In the genomic region with DNA sequence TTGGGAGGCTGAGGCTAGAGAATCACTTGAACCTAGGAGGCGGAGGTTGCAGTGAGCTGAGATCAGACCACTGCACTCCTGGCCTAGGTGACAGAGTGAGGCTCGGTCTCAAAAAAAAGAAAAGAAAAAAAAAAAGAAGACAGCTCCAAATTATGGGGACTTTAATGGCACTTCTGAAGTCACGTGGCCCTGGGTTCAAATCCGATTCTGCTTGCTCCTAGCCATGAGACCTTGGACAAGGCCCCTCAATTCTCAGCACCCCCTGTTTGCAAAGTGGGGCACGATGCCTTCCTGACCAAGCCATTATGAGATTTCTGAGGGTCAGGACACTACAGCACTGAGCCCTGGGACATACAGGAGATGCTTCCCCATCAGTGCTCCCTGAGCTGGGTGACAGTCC, we compare ENCODE assay signal across 13 cellular contexts. TPM values are rescaled to one million over a fixed set of nuclear protein-coding genes. Genes with fewer than 3 reads are reported as not detected.
A peak's percentile ranks its signal among the peaks of the same experiment; 100 is the strongest.
DNase-seq lines count a peak whose midpoint lies in the region; FAIRE-seq and TF ChIP-seq lines count a peak whose summit lies in the region.
"Had no signal": no experiment of that assay in that cellular context is flagged by ENCODE, and none has a peak within 500 bp of the region (broad histone marks: within the 10 kb centered on the region; RNA-seq: fewer than 3 reads in every experiment).

No MANE protein-coding gene starts in this region.

- H3K27me3 ChIP-seq in BLaER1 treated with 17β-estradiol and CSF1 and Interleukin-3, amounts not matched to agents 10 nM and 100 nM = no peaks in the 10 kb centered on the region
- H3K27me3 ChIP-seq in neural progenitor cell (no peaks in the 10 kb centered on the region), GM23248 (replicated peaks; ENCODE audit: insufficient read depth) (no peaks in the 10 kb centered on the region), colonic mucosa (no peaks in the 10 kb centered on the region)
- H3K27me3 ChIP-seq: SJSA1 had no signal

- H3K4me3 ChIP-seq in BLaER1 treated with 17β-estradiol and CSF1 and Interleukin-3, amounts not matched to agents 10 nM and 100 nM = peak overlapping the region in 2 of 10 experiments; percentile 81 to 94; a peak in 2 of 20 replicates
- H3K4me3 ChIP-seq in neural progenitor cell (no peak overlapping the region), GM23248 (no peak overlapping the region), colonic mucosa (no peak overlapping the region)
- H3K4me3 ChIP-seq: mucosa of descending colon, SJSA1 had no signal

- peaks cover 13% of the 10 kb centered on the region for H3K36me3 Mint-ChIP-seq in HFFc6 (ENCODE audit: low read depth)
- peaks cover 40% of the 10 kb centered on the region for H3K36me3 Mint-ChIP-seq in dendritic cell treated with granulocyte-macrophage colony-stimulating factor and Interleukin-4, amounts not matched to agents 40 ng/mL and 50 ng/mL, for 4 days (ENCODE audit: low read depth)
- no peaks in the 10 kb centered on the region for H3K36me3 Mint-ChIP-seq in neural progenitor cell

- H3K27ac ChIP-seq in BLaER1 treated with 17β-estradiol and CSF1 and Interleukin-3, amounts not matched to agents 10 nM and 100 nM = peak overlapping the region in 10 of 11 experiments; percentile 64 to 95 (median 74); a peak in 18 of 22 replicates
- H3K27ac ChIP-seq in neural progenitor cell (no peak overlapping the region), GM23248 (no peak overlapping the region), colonic mucosa (no peak overlapping the region)
- H3K27ac ChIP-seq: C4-2B had no signal

- no peak overlapping the region for H2AFZ ChIP-seq in neural progenitor cell (replicated peaks)
- no peak overlapping the region for H2AFZ ChIP-seq in GM23248

- H3K79me2 ChIP-seq in neural progenitor cell (ENCODE audit: low read depth) (no peaks in the 10 kb centered on the region), GM23248 (ENCODE audit: insufficient read depth) (peaks cover 39% of the 10 kb centered on the region)

- DNase-seq in HFFc6 = no peak
- DNase-seq in neural progenitor cell (ENCODE audit: low spot score) = no peak
- no peak for DNase-seq in GM23248
- no peak for DNase-seq in stimulated activated naive CD4-positive, alpha-beta T cell treated with Interleukin-2 at 50 U/mL for 16 hours (lab: John Stamatoyannopoulos, UW)
- no peak for DNase-seq in GM19239 (ENCODE audit: insufficient read length, low spot score)
- no peak for DNase-seq in colonic mucosa
- DNase-seq: mucosa of descending colon, MV-4-11 had no signal

- no peaks in the 10 kb centered on the region for H3K9me2 ChIP-seq in GM23248 (ENCODE audit: insufficient read depth)

- H3K4me2 ChIP-seq in BLaER1 treated with 17β-estradiol and CSF1 and Interleukin-3, amounts not matched to agents 10 nM and 100 nM = peak overlapping the region; percentile 81 to 100 (median 94)
- H3K4me2 ChIP-seq in neural progenitor cell (no peak overlapping the region), GM23248 (ENCODE audit: unreplicated experiment) (no peak overlapping the region)

- H3K9ac ChIP-seq in BLaER1 treated with 17β-estradiol and CSF1 and Interleukin-3, amounts not matched to agents 10 nM and 100 nM = peak overlapping the region in 9 of 11 experiments; percentile 55 to 86 (median 83); a peak in 13 of 22 replicates
- H3K9ac ChIP-seq in neural progenitor cell (no peak overlapping the region), GM23248 (no peak overlapping the region), colonic mucosa (ENCODE audit: low read depth in 2 of 2, low read length in 2 of 2) (peak overlapping the region in 1 of 2 donors; percentile 32)

- H3K4me1 Mint-ChIP-seq in HFFc6 (ENCODE audit: low read depth) = peaks cover 16% of the 10 kb centered on the region
- H3K4me1 Mint-ChIP-seq in dendritic cell treated with granulocyte-macrophage colony-stimulating factor and Interleukin-4, amounts not matched to agents 40 ng/mL and 50 ng/mL, for 4 days (ENCODE audit: low read depth) = peaks cover 71% of the 10 kb centered on the region
- peaks cover 9% of the 10 kb centered on the region for H3K4me1 Mint-ChIP-seq in neural progenitor cell

- no peak overlapping the region for H3K4me3 Mint-ChIP-seq in HFFc6
- H3K4me3 Mint-ChIP-seq in dendritic cell treated with granulocyte-macrophage colony-stimulating factor and Interleukin-4, amounts not matched to agents 40 ng/mL and 50 ng/mL, for 4 days = no peak overlapping the region
- H3K4me3 Mint-ChIP-seq in neural progenitor cell = no peak overlapping the region

- peaks cover 4 to 11% (median 8%) of the 10 kb centered on the region in 11 experiments for H3K9me3 ChIP-seq in BLaER1 treated with 17β-estradiol and CSF1 and Interleukin-3, amounts not matched to agents 10 nM and 100 nM (replicated peaks in 1 of 11)
- H3K9me3 ChIP-seq in neural progenitor cell (ENCODE audit: low read depth) (no peaks in the 10 kb centered on the region), GM23248 (ENCODE audit: low read depth) (no peaks in the 10 kb centered on the region), colonic mucosa (no peaks in the 10 kb centered on the region)
- H3K9me3 ChIP-seq: mucosa of descending colon, SJSA1 had no signal

- no peak for FAIRE-seq in GM19239 (lab: Jason Lieb, UNC)
- FAIRE-seq: GM12891 had no signal

- TF ChIP-seq CTCF in HFFc6 (IDR thresholded peaks at IDR 0.05) (no peak), neural progenitor cell (IDR thresholded peaks at IDR 0.05) (no peak), colonic mucosa (IDR thresholded peaks at IDR 0.05) (no peak)

- peaks cover 81 to 92% (median 84%) of the 10 kb centered on the region in 10 experiments for H3K4me1 ChIP-seq in BLaER1 treated with 17β-estradiol and CSF1 and Interleukin-3, amounts not matched to agents 10 nM and 100 nM
- no peaks in the 10 kb centered on the region for H3K4me1 ChIP-seq in neural progenitor cell
- H3K4me1 ChIP-seq in GM23248 (ENCODE audit: insufficient read depth) = peaks cover 19% of the 10 kb centered on the region
- peaks cover 8% of the 10 kb centered on the region for H3K4me1 ChIP-seq in colonic mucosa

- H3F3A ChIP-seq in neural progenitor cell (ENCODE audit: low read depth) (no peaks in the 10 kb centered on the region), GM23248 (ENCODE audit: insufficient read depth) (no peaks in the 10 kb centered on the region; the same call in 1 of the 2 replicates)

- in situ Hi-C loops in GM23248 (cut with MboI) = no loop called here

- peaks cover 0 to 22% (median 5%) of the 10 kb centered on the region in 11 experiments; a peak in 10 of 22 replicates for H4K20me1 ChIP-seq in BLaER1 treated with 17β-estradiol and CSF1 and Interleukin-3, amounts not matched to agents 10 nM and 100 nM
- H4K20me1 ChIP-seq in neural progenitor cell (ENCODE audit: low read depth) (no peaks in the 10 kb centered on the region), GM23248 (ENCODE audit: insufficient read depth) (no peaks in the 10 kb centered on the region)

- H3K27me3 Mint-ChIP-seq in HFFc6 (ENCODE audit: insufficient read depth) (no peaks in the 10 kb centered on the region), neural progenitor cell (ENCODE audit: insufficient read depth, low read depth) (peaks cover 6% of the 10 kb centered on the region)
- H3K27me3 Mint-ChIP-seq in dendritic cell treated with granulocyte-macrophage colony-stimulating factor and Interleukin-4, amounts not matched to agents 40 ng/mL and 50 ng/mL, for 4 days = peaks cover 2% of the 10 kb centered on the region

- intact Hi-C loops in dendritic cell treated with granulocyte-macrophage colony-stimulating factor and Interleukin-4, amounts not matched to agents 40 ng/mL and 50 ng/mL, for 4 days (cut with micrococcal nuclease) = no loop called here
- intact Hi-C loops in colonic mucosa (cut with DNase I) = no loop called here

- WGBS in GM23248 (ENCODE audit: low coverage in 1 of 2, low lambda C conversion rate in 2 of 2, missing lambda C conversion rate in 2 of 2), 2 experiments = 95 to 96% methylated on average over 5 of the region's 5 CpGs

- peaks cover 2% of the 10 kb centered on the region; the same call in 1 of the 2 replicates for H3K9me3 Mint-ChIP-seq in HFFc6
- H3K9me3 Mint-ChIP-seq in dendritic cell treated with granulocyte-macrophage colony-stimulating factor and Interleukin-4, amounts not matched to agents 40 ng/mL and 50 ng/mL, for 4 days = peaks cover 3% of the 10 kb centered on the region
- H3K9me3 Mint-ChIP-seq in neural progenitor cell = peaks cover 2% of the 10 kb centered on the region

- H3K27ac Mint-ChIP-seq in HFFc6 (peak overlapping the region; percentile 88), neural progenitor cell (peak overlapping the region; percentile 44)
- H3K27ac Mint-ChIP-seq in dendritic cell treated with granulocyte-macrophage colony-stimulating factor and Interleukin-4, amounts not matched to agents 40 ng/mL and 50 ng/mL, for 4 days = peak overlapping the region; percentile 89

- H3K36me3 ChIP-seq in BLaER1 treated with 17β-estradiol and CSF1 and Interleukin-3, amounts not matched to agents 10 nM and 100 nM = peaks cover 18 to 24% (median 23%) of the 10 kb centered on the region in 11 experiments
- no peaks in the 10 kb centered on the region for H3K36me3 ChIP-seq in neural progenitor cell
- H3K36me3 ChIP-seq in GM23248 (ENCODE audit: low read depth) = 0 out of 2 replicates have a peak, but pooled peaks cover 3% of the 10 kb centered on the region
- H3K36me3 ChIP-seq in colonic mucosa = no peaks in the 10 kb centered on the region

RNA-seq across cellular contexts. Expression of a gene that starts 1.1 kb away (rescaled TPM):
- total RNA-seq in HFFc6 (2021; fragmentation: NEBNext Ultra II Directional; extraction: Animal tissue kit (Norgen Biotek cat#: 25700)) = 100 to 1,000 TPM; 205 to 249 (median 227) TPM
- total RNA-seq in neural progenitor cell (ENCODE audit: low replicate concordance) = 0.19 TPM in 1 of 2 replicates, not detected in the other
- 54.5 and 57.4 TPM in 2 replicates for total RNA-seq in GM23248 (2014; rRNA removed; shearing (Covaris generic))
- polyA plus RNA-seq in GM23248 (2016; fragmentation: Nextera tagmentation; extraction: Ambion mirVana) = 226 and 232 TPM in 2 replicates
- 10 to 100 TPM; 15.4 to 34.5 TPM for total RNA-seq in colonic mucosa

RNA-seq across cellular contexts. Expression of a gene that starts 22.0 kb away (rescaled TPM):
- total RNA-seq in HFFc6 (2021; fragmentation: NEBNext Ultra II Directional; extraction: Animal tissue kit (Norgen Biotek cat#: 25700)) = 100 to 1,000 TPM; 109 to 130 (median 124) TPM
- 20.5 and 25.6 TPM in 2 replicates for total RNA-seq in neural progenitor cell (ENCODE audit: low replicate concordance)
- 51.8 and 52.9 TPM in 2 replicates for total RNA-seq in GM23248 (2014; rRNA removed; shearing (Covaris generic))
- polyA plus RNA-seq in GM23248 (2016; fragmentation: Nextera tagmentation; extraction: Ambion mirVana) = 157 and 159 TPM in 2 replicates
- 100 to 1,000 TPM; 159 to 166 TPM for total RNA-seq in colonic mucosa

RNA-seq across cellular contexts. Expression of a gene that starts 43.9 kb away (rescaled TPM):
- 10 to 100 TPM; 29.3 to 40.6 (median 34.2) TPM for total RNA-seq in HFFc6 (2021; fragmentation: NEBNext Ultra II Directional; extraction: Animal tissue kit (Norgen Biotek cat#: 25700))
- total RNA-seq in neural progenitor cell (ENCODE audit: low replicate concordance) (14.3 and 42.7 TPM in 2 replicates), colonic mucosa (100 to 1,000 TPM; 251 to 279 TPM)
- 78.8 and 88.0 TPM in 2 replicates for total RNA-seq in GM23248 (2014; rRNA removed; shearing (Covaris generic))
- 81.1 and 82.0 TPM in 2 replicates for polyA plus RNA-seq in GM23248 (2016; fragmentation: Nextera tagmentation; extraction: Ambion mirVana)

RNA-seq across cellular contexts. Expression of a gene that starts 52.8 kb away (rescaled TPM):
- 10 to 100 TPM; 51.9 to 69.2 (median 62.7) TPM for total RNA-seq in HFFc6 (2021; fragmentation: NEBNext Ultra II Directional; extraction: Animal tissue kit (Norgen Biotek cat#: 25700))
- 32.8 and 60.5 TPM in 2 replicates for total RNA-seq in neural progenitor cell (ENCODE audit: low replicate concordance)
- total RNA-seq in GM23248 (2014; rRNA removed; shearing (Covaris generic)) = 67.7 and 80.4 TPM in 2 replicates
- 60.2 and 71.4 TPM in 2 replicates for polyA plus RNA-seq in GM23248 (2016; fragmentation: Nextera tagmentation; extraction: Ambion mirVana)
- 10 to 100 TPM; 31.6 to 55.1 TPM for total RNA-seq in colonic mucosa

Comparison
In these comparisons a context has a peak if more than half of its experiments do, and no peak if none do; other contexts are left out.
1. H3K27ac ChIP-seq: peak in BLaER1 treated with 17β-estradiol and CSF1 and Interleukin-3, amounts not matched to agents 10 nM and 100 nM (10 of 11); none in neural progenitor cell (single experiment), GM23248 (single experiment) and colonic mucosa (single experiment).
2. H3K4me2 ChIP-seq: peak in BLaER1 treated with 17β-estradiol and CSF1 and Interleukin-3, amounts not matched to agents 10 nM and 100 nM (11 of 11); none in neural progenitor cell (single experiment) and GM23248 (single experiment).
3. H3K9ac ChIP-seq: peak in BLaER1 treated with 17β-estradiol and CSF1 and Interleukin-3, amounts not matched to agents 10 nM and 100 nM (9 of 11); none in neural progenitor cell (single experiment) and GM23248 (single experiment).
4. RNA of a gene that starts 1.1 kb away (total RNA-seq): 205 to 249 TPM in HFFc6, 54.5 to 57.4 TPM in GM23248 and 15.4 to 34.5 TPM in colonic mucosa; 0.19 TPM in neural progenitor cell; every median in the first group is over 10 times any median in the second.
5. Peak in every context shown above with its lines, with median percentiles within 50 percentile points of each other: H3K27ac Mint-ChIP-seq.